In genomic region chr2:2057125-2057721, GRCh38 we compare ENCODE assay signal across 8 cellular contexts.
DNase-seq lines count a peak whose midpoint lies in the region; ATAC-seq and TF ChIP-seq lines count a peak whose summit lies in the region.

No MANE protein-coding gene starts in this region.

- H3K27me3 Mint-ChIP-seq in nephron progenitor cell (ENCODE audit: low read depth, poor library complexity): peaks cover 4% of the 10 kb centered on the region

- no peaks in the 10 kb centered on the region for H3K36me3 Mint-ChIP-seq in nephron progenitor cell (ENCODE audit: low read depth)

- no peak overlapping the region for H3K27ac Mint-ChIP-seq in nephron progenitor cell

- DNase-seq in NB4 (ENCODE audit: low read depth) (peak; percentile 68), epithelial cell of prostate (ENCODE audit: low read depth, low spot score) (no peak), Kasumi-1 (lab: John Stamatoyannopoulos, UW) (no peak), nephron progenitor cell (no peak)
- DNase-seq in activated CD8-positive, alpha-beta memory T cell treated with anti-CD3 and anti-CD28 coated beads for 1 hour (ENCODE audit: extremely low read depth in 1 of 2, low read depth in 1 of 2): peak; percentile 2 to 11
- peak; percentile 7 to 59 (median 34) for DNase-seq in stimulated activated CD4-positive, alpha-beta T cell treated with anti-CD3 and anti-CD28 coated beads, Interleukin-1b, Interleukin-23, amount 100 ng/mL, for 24 hours (ENCODE audit: low read depth in 4 of 4, low spot score in 1 of 4)

- TF ChIP-seq CTCF in NB4 (IDR thresholded peaks at IDR 0.05; ENCODE audit: low read depth, low read length): no peak
- TF ChIP-seq CTCF in nephron progenitor cell (IDR thresholded peaks at IDR 0.05): no peak

- H3K27ac ChIP-seq in epithelial cell of prostate: peak overlapping the region; percentile 0

- no peaks in the 10 kb centered on the region for H3K4me1 Mint-ChIP-seq in nephron progenitor cell

- H3K4me3 ChIP-seq in NB4 (ENCODE audit: low read depth, low read length): no peak overlapping the region

- no peak overlapping the region for H3K4me3 Mint-ChIP-seq in nephron progenitor cell

- ATAC-seq in GM18517 (IDR thresholded peaks at IDR 0.05; ENCODE audit: unreplicated experiment) (peak; percentile 72), HG03520 (IDR thresholded peaks at IDR 0.05; ENCODE audit: unreplicated experiment) (no peak)

- no peaks in the 10 kb centered on the region for H3K9me3 Mint-ChIP-seq in nephron progenitor cell

- no peak for TF ChIP-seq POLR2A in NB4 (IDR thresholded peaks at IDR 0.05; ENCODE audit: extremely low read depth, insufficient read length)

Comparison
In these comparisons a context has a peak if more than half of its experiments do, and no peak if none do; other contexts are left out.
1. DNase-seq: peak in NB4 (single experiment), activated CD8-positive, alpha-beta memory T cell treated with anti-CD3 and anti-CD28 coated beads for 1 hour (2 of 2) and stimulated activated CD4-positive, alpha-beta T cell treated with anti-CD3 and anti-CD28 coated beads, Interleukin-1b, Interleukin-23, amount 100 ng/mL, for 24 hours (4 of 4); none in epithelial cell of prostate (single experiment), Kasumi-1 (0 of 2) and nephron progenitor cell (single experiment).